In the genomic region with DNA sequence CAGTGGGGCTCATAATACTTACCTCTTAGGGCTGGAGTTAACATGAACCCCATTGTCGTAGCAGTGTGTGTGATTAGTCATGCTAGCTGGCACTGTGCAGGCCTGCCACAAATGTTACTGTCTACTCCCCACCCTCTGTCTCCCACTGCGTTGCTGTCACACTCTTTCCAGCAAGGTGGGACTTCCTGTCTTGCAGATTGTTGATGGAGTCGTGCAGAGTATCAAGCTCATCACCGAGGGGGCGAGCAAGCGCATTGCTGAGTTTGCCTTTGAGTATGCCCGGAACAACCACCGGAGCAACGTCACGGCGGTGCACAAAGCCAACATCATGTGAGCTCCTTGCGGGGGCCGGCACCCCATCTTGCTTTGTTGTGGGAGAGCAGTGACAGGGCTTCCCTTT, we compare ENCODE assay signal across 11 cellular contexts. TPM values are rescaled to one million over a fixed set of nuclear protein-coding genes. Genes with fewer than 3 reads are reported as not detected.
DNase-seq lines count a peak whose midpoint lies in the region; ATAC-seq lines count a peak whose summit lies in the region.
"Had no signal": no experiment of that assay in that cellular context is flagged by ENCODE, and none has a peak within 500 bp of the region (broad histone marks: within the 10 kb centered on the region; RNA-seq: fewer than 3 reads in every experiment).

No MANE protein-coding gene starts in this region.

- ATAC-seq in stimulated activated naive CD8-positive, alpha-beta T cell treated with anti-CD3 and anti-CD28 coated beads, Interleukin-15, amount 100 ng/mL, for 72 hours, result peak; percentile 98
- ATAC-seq: gastroesophageal sphincter had no signal

- peak overlapping the region; percentile 76 for H3K27ac Mint-ChIP-seq in activated naive CD4-positive, alpha-beta T cell treated with anti-CD3 and anti-CD28 coated beads for 36 hours
- peak overlapping the region; percentile 23 to 82 for H3K27ac Mint-ChIP-seq in stimulated activated naive CD8-positive, alpha-beta T cell treated with anti-CD3 and anti-CD28 coated beads, Interleukin-15, amount 100 ng/mL, for 72 hours

- peaks cover 16% of the 10 kb centered on the region for H3K4me1 Mint-ChIP-seq in activated naive CD4-positive, alpha-beta T cell treated with anti-CD3 and anti-CD28 coated beads for 36 hours (ENCODE audit: low read depth)
- peaks cover 7% of the 10 kb centered on the region for H3K4me1 Mint-ChIP-seq in stimulated activated naive CD8-positive, alpha-beta T cell treated with anti-CD3 and anti-CD28 coated beads, Interleukin-15, amount 100 ng/mL, for 72 hours

- H3K27me3 Mint-ChIP-seq in activated naive CD4-positive, alpha-beta T cell treated with anti-CD3 and anti-CD28 coated beads for 36 hours (ENCODE audit: low read depth), result no peaks in the 10 kb centered on the region
- H3K27me3 Mint-ChIP-seq in stimulated activated naive CD8-positive, alpha-beta T cell treated with anti-CD3 and anti-CD28 coated beads, Interleukin-15, amount 100 ng/mL, for 72 hours, result no peaks in the 10 kb centered on the region

- no peaks in the 10 kb centered on the region for H3K9me3 Mint-ChIP-seq in activated naive CD4-positive, alpha-beta T cell treated with anti-CD3 and anti-CD28 coated beads for 36 hours
- no peaks in the 10 kb centered on the region for H3K9me3 Mint-ChIP-seq in stimulated activated naive CD8-positive, alpha-beta T cell treated with anti-CD3 and anti-CD28 coated beads, Interleukin-15, amount 100 ng/mL, for 72 hours

- DNase-seq in activated CD8-positive, alpha-beta memory T cell treated with anti-CD3 and anti-CD28 coated beads for 24 hours, result peak; percentile 62
- DNase-seq in activated CD8-positive, alpha-beta memory T cell treated with anti-CD3 and anti-CD28 coated beads, Interleukin-2, amount 50 U/mL, for 48 hours, result no peak
- DNase-seq in activated naive CD4-positive, alpha-beta T cell treated with anti-CD3 and anti-CD28 coated beads for 36 hours, result peak; percentile 76
- DNase-seq in mesenteric fat pad (ENCODE audit: low spot score) (peak; percentile 83), cortex of kidney (lab: John Stamatoyannopoulos, UW) (no peak), NCI-H1092 (lab: John Stamatoyannopoulos, UW) (no peak)
- DNase-seq in stimulated activated naive CD8-positive, alpha-beta T cell treated with anti-CD3 and anti-CD28 coated beads, Interleukin-15, amount 100 ng/mL, for 72 hours, result peak in 1 of 2 donors; percentile 65
- no peak for DNase-seq in NK-92 treated with Interleukin-12 subunit alpha and Interleukin-12 subunit beta, amount 100 ng/mL, for 24 hours (lab: John Stamatoyannopoulos, UW)
- DNase-seq: NCI-H1105, NCI-H446 had no signal

- peaks cover 45% of the 10 kb centered on the region for H3K36me3 Mint-ChIP-seq in activated naive CD4-positive, alpha-beta T cell treated with anti-CD3 and anti-CD28 coated beads for 36 hours (ENCODE audit: low read depth)

- H3K4me3 Mint-ChIP-seq in activated naive CD4-positive, alpha-beta T cell treated with anti-CD3 and anti-CD28 coated beads for 36 hours, result no peak overlapping the region
- H3K4me3 Mint-ChIP-seq in stimulated activated naive CD8-positive, alpha-beta T cell treated with anti-CD3 and anti-CD28 coated beads, Interleukin-15, amount 100 ng/mL, for 72 hours, result peak overlapping the region in 1 of 2 donors; percentile 69

- intact Hi-C loops in activated naive CD4-positive, alpha-beta T cell treated with anti-CD3 and anti-CD28 coated beads for 36 hours (cut with micrococcal nuclease), result no loop called here

- CTCF ChIA-PET in activated naive CD4-positive, alpha-beta T cell treated with anti-CD3 and anti-CD28 coated beads for 36 hours (lab: Charles Lee), result interaction anchor here (0.7 to 2.1 kb wide), 2 partner anchors 12 to 33 kb away, joined by 3 to 4 read pairs; no protein-coding TSS in a partner anchor

RNA-seq across cellular contexts. Expression of a gene that starts 12.9 kb away (rescaled TPM):
- 100 to 1,000 TPM; 117 to 123 TPM for total RNA-seq in activated naive CD4-positive, alpha-beta T cell treated with anti-CD3 and anti-CD28 coated beads for 36 hours
- total RNA-seq in mesenteric fat pad, result 105 TPM

RNA-seq across cellular contexts. Expression of a gene that starts 30.8 kb away (rescaled TPM):
- 1 to 10 TPM; 1.9 to 2.1 TPM for total RNA-seq in activated naive CD4-positive, alpha-beta T cell treated with anti-CD3 and anti-CD28 coated beads for 36 hours
- total RNA-seq in mesenteric fat pad, result 5.5 TPM

Comparison
In these comparisons a context has a peak if more than half of its experiments do, and no peak if none do; other contexts are left out.
1. DNase-seq: peak in activated CD8-positive, alpha-beta memory T cell treated with anti-CD3 and anti-CD28 coated beads for 24 hours (single experiment), activated naive CD4-positive, alpha-beta T cell treated with anti-CD3 and anti-CD28 coated beads for 36 hours (single experiment) and mesenteric fat pad (single experiment); none in activated CD8-positive, alpha-beta memory T cell treated with anti-CD3 and anti-CD28 coated beads, Interleukin-2, amount 50 U/mL, for 48 hours (single experiment), cortex of kidney (single experiment), NCI-H1092 (single experiment) and NK-92 treated with Interleukin-12 subunit alpha and Interleukin-12 subunit beta, amount 100 ng/mL, for 24 hours (single experiment).